11 cellular contexts compared by ENCODE assay signal in genomic region chr20:38181207-38181693, GRCh38.
DNase-seq lines count a peak whose midpoint lies in the region; ATAC-seq, FAIRE-seq and TF ChIP-seq lines count a peak whose summit lies in the region.
"Had no signal": no experiment of that assay in that cellular context is flagged by ENCODE, and none has a peak within 500 bp of the region (broad histone marks: within the 10 kb centered on the region; RNA-seq: fewer than 3 reads in every experiment).

No MANE protein-coding gene starts in this region.

- no peak for TF ChIP-seq CTCF in GM13976 (IDR thresholded peaks at IDR 0.05; ENCODE audit: borderline replicate concordance, control extremely low read depth, extremely low read depth, insufficient read depth, missing control alignments)

- FAIRE-seq in urothelium cell line (lab: Jason Lieb, UNC): no peak
- FAIRE-seq: bronchial epithelial cell had no signal

- ATAC-seq in GM21447 (IDR thresholded peaks at IDR 0.05; ENCODE audit: unreplicated experiment): peak; percentile 92

- TF ChIP-seq RAD21 in Ishikawa (IDR thresholded peaks at IDR 0.05; ENCODE audit: low read depth): peak; percentile 29; the same call in 1 of the 2 replicates

- in situ Hi-C loops in GM13976 (cut with MboI; ENCODE audit: low sequenced_read_pairs, unreplicated experiment): no loop called here

- DNase-seq in GM13976 (ENCODE audit: low spot score) (peak; percentile 48), kidney tubule cell (ENCODE audit: low spot score) (peak; percentile 85), urothelium cell line (ENCODE audit: low spot score) (no peak), KG1 (lab: John Stamatoyannopoulos, UW) (no peak), C1 segment of cervical spinal cord (lab: John Stamatoyannopoulos, UW) (no peak)
- DNase-seq in NK-92 treated with Interleukin-12 subunit alpha and Interleukin-12 subunit beta, amount 100 ng/mL, for 24 hours (lab: John Stamatoyannopoulos, UW): no peak
- DNase-seq: heart left ventricle, naive B cell had no signal

- peak; percentile 98 for TF ChIP-seq EP300 in Ishikawa (IDR thresholded peaks at IDR 0.05; ENCODE audit: borderline replicate concordance)

TF ChIP-seq in Ishikawa, 13 proteins besides CTCF, POLR2A, EP300 and RAD21:
- TF ChIP-seq TCF12 (IDR thresholded peaks at IDR 0.05; ENCODE audit: low read depth) (peak; percentile 98), CEBPB (IDR thresholded peaks at IDR 0.05) (peak; percentile 76), YY1 (IDR thresholded peaks at IDR 0.05; ENCODE audit: low read depth) (peak; percentile 81), NFIC (IDR thresholded peaks at IDR 0.05) (peak; percentile 96), EGR1 (IDR thresholded peaks at IDR 0.05) (no peak), ZBTB7A (IDR thresholded peaks at IDR 0.05; ENCODE audit: low read depth) (no peak), CREB1 (IDR thresholded peaks at IDR 0.05; ENCODE audit: low read depth) (peak; percentile 64), TAF1 (IDR thresholded peaks at IDR 0.05; ENCODE audit: low read depth) (peak; percentile 10; the same call in 1 of the 2 replicates), USF1 (IDR thresholded peaks at IDR 0.05) (peak; percentile 85), FOXM1 (IDR thresholded peaks at IDR 0.05; ENCODE audit: borderline replicate concordance, low read depth) (peak; percentile 96), TEAD4 (IDR thresholded peaks at IDR 0.05) (peak; percentile 95)
- TF ChIP-seq, protein P1, sequence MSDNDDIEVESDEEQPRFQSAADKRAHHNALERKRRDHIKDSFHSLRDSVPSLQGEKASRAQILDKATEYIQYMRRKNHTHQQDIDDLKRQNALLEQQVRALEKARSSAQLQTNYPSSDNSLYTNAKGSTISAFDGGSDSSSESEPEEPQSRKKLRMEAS (IDR thresholded peaks at IDR 0.05): peak; percentile 72
- TF ChIP-seq, protein P2, sequence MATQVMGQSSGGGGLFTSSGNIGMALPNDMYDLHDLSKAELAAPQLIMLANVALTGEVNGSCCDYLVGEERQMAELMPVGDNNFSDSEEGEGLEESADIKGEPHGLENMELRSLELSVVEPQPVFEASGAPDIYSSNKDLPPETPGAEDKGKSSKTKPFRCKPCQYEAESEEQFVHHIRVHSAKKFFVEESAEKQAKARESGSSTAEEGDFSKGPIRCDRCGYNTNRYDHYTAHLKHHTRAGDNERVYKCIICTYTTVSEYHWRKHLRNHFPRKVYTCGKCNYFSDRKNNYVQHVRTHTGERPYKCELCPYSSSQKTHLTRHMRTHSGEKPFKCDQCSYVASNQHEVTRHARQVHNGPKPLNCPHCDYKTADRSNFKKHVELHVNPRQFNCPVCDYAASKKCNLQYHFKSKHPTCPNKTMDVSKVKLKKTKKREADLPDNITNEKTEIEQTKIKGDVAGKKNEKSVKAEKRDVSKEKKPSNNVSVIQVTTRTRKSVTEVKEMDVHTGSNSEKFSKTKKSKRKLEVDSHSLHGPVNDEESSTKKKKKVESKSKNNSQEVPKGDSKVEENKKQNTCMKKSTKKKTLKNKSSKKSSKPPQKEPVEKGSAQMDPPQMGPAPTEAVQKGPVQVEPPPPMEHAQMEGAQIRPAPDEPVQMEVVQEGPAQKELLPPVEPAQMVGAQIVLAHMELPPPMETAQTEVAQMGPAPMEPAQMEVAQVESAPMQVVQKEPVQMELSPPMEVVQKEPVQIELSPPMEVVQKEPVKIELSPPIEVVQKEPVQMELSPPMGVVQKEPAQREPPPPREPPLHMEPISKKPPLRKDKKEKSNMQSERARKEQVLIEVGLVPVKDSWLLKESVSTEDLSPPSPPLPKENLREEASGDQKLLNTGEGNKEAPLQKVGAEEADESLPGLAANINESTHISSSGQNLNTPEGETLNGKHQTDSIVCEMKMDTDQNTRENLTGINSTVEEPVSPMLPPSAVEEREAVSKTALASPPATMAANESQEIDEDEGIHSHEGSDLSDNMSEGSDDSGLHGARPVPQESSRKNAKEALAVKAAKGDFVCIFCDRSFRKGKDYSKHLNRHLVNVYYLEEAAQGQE (IDR thresholded peaks at IDR 0.05; ENCODE audit: low read depth): no peak; the same call in 1 of the 2 replicates

Comparison
In these comparisons a context has a peak if more than half of its experiments do, and no peak if none do; other contexts are left out.
1. DNase-seq: peak in GM13976 (single experiment) and kidney tubule cell (single experiment); none in urothelium cell line (single experiment), KG1 (single experiment), C1 segment of cervical spinal cord (0 of 14) and NK-92 treated with Interleukin-12 subunit alpha and Interleukin-12 subunit beta, amount 100 ng/mL, for 24 hours (single experiment).